23 cellular contexts compared by ENCODE assay signal in the genomic region with DNA sequence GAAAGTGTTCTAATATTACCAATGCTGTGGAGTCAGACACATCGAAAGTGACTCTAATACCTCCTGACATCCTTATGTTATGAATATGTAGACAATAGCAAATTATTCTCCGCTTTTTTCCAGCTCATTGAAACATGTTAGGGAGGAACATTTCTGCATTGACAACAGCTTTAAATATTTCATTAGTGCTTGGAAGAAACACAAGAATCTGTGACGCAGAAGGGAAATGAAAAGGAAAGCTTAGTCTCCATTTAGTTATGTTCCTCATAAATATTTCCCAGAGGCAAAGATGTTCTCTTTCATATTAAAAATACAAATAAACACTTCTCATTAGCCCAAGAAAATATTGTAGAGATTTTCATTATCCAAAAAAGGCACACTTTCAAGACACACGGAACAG. TPM values are rescaled to one million over a fixed set of nuclear protein-coding genes. Genes with fewer than 3 reads are reported as not detected.
DNase-seq lines count a peak whose midpoint lies in the region; TF ChIP-seq lines count a peak whose summit lies in the region.
"Had no signal": no experiment of that assay in that cellular context is flagged by ENCODE, and none has a peak within 500 bp of the region (broad histone marks: within the 10 kb centered on the region; RNA-seq: fewer than 3 reads in every experiment).

No MANE protein-coding gene starts in this region.

- peak overlapping the region; percentile 8 for H3K27ac ChIP-seq in A673 (ENCODE audit: low read depth, low read length, poor library complexity, severe bottlenecking)
- no peak overlapping the region for H3K27ac ChIP-seq in breast epithelium
- H3K27ac ChIP-seq: 22Rv1 had no signal

- H3K27me3 ChIP-seq in A673 (replicated peaks; ENCODE audit: insufficient read depth, low read depth, low read length, poor library complexity) (no peaks in the 10 kb centered on the region), breast epithelium (no peaks in the 10 kb centered on the region)

- POLR2A ChIA-PET in A673 (lab: Charles Lee; ENCODE audit: low non-redundant PET): no interaction called here

- TF ChIP-seq POLR2A in breast epithelium (IDR thresholded peaks at IDR 0.05): no peak

- H3K4me3 ChIP-seq in A673 (ENCODE audit: low read depth, low read length, poor library complexity, severe bottlenecking) (no peak overlapping the region), fibroblast of the aortic adventitia (ENCODE audit: low read depth, low read length) (no peak overlapping the region), breast epithelium (no peak overlapping the region)
- H3K4me3 ChIP-seq: GM12878, GM23338 had no signal

- H3K36me3 ChIP-seq in A673 (ENCODE audit: insufficient read depth, low read length, poor library complexity, severe bottlenecking): peaks cover 29% of the 10 kb centered on the region
- H3K36me3 ChIP-seq in breast epithelium: no peaks in the 10 kb centered on the region

- no TSS peak for BruUV-seq in A673 (replicated peaks; lab: Mats Ljungman, UMichigan)

- no peak for DNase-seq in A673 (ENCODE audit: low spot score)
- peak; percentile 30 for DNase-seq in GM04503 (ENCODE audit: low read depth)
- DNase-seq in fibroblast of the aortic adventitia (ENCODE audit: low read depth): peak; percentile 37
- DNase-seq in retina: peak; percentile 16
- DNase-seq in foreskin melanocyte: no peak
- no peak for DNase-seq in DMS53 treated with DMSO at 0.1 percent for 48 hours (lab: John Stamatoyannopoulos, UW; ENCODE audit: unreplicated experiment)
- no peak for DNase-seq in NOMO-1 treated with dmso at 0.1 percent for 144 hours (lab: John Stamatoyannopoulos, UW; ENCODE audit: unreplicated experiment)
- DNase-seq in breast epithelium (ENCODE audit: low spot score in 2 of 2): no peak
- DNase-seq: C1 segment of cervical spinal cord; CD8-positive, alpha-beta memory T cell; DMS79; MM.1S; NCI-H1092 treated with DMSO at 0.1 percent for 48 hours; NCI-H2081; NCI-H2171 treated with DMSO at 0.1 percent for 48 hours; NCI-H446; NCI-H526 treated with DMSO at 0.1 percent for 48 hours; NK-92 treated with Interleukin-12 subunit alpha and Interleukin-12 subunit beta, amount 100 ng/mL, for 24 hours; OCI-M1; Right ventricle myocardium superior had no signal

- TF ChIP-seq CTCF in A673 (conservative IDR thresholded peaks at IDR 0.05; ENCODE audit: low read depth, low read length): no peak
- TF ChIP-seq CTCF in fibroblast of the aortic adventitia (IDR thresholded peaks at IDR 0.05; ENCODE audit: insufficient read depth, low read length): no peak
- no peak for TF ChIP-seq CTCF in breast epithelium (IDR thresholded peaks at IDR 0.05)

- CTCF ChIA-PET in A673 (lab: Charles Lee): no interaction called here

- no peaks in the 10 kb centered on the region for H3K4me1 ChIP-seq in A673 (ENCODE audit: insufficient read depth, low read length, poor library complexity, severe bottlenecking)
- H3K4me1 ChIP-seq in breast epithelium: no peaks in the 10 kb centered on the region

- intact Hi-C loops in A673 (cut with micrococcal nuclease; ENCODE audit: unreplicated experiment) (no loop called here), breast epithelium (cut with DNase I; ENCODE audit: low total_unique reads) (no loop called here)

- no peaks in the 10 kb centered on the region for H3K9me3 ChIP-seq in A673 (ENCODE audit: low read depth, low read length, poor library complexity, severe bottlenecking)
- no peaks in the 10 kb centered on the region for H3K9me3 ChIP-seq in breast epithelium

RNA-seq across cellular contexts. Expression of a gene that starts 55.7 kb away (rescaled TPM):
- total RNA-seq in A673 (2021) (1,443 and 1,572 TPM in 2 replicates), fibroblast of the aortic adventitia (ENCODE audit: low replicate concordance) (355 and 675 TPM in 2 replicates), breast epithelium (100 to 1,000 TPM in 2 of 3 donors, 10 to 100 TPM in 1; 96.3 to 536 (median 142) TPM)

Comparison
In these comparisons a context has a peak if more than half of its experiments do, and no peak if none do; other contexts are left out.
1. DNase-seq: peak in GM04503 (single experiment), fibroblast of the aortic adventitia (single experiment) and retina (single experiment); none in A673 (single experiment), foreskin melanocyte (single experiment), DMS53 treated with DMSO at 0.1 percent for 48 hours (single experiment), NOMO-1 treated with dmso at 0.1 percent for 144 hours (single experiment) and breast epithelium (0 of 2).